In the genomic region with DNA sequence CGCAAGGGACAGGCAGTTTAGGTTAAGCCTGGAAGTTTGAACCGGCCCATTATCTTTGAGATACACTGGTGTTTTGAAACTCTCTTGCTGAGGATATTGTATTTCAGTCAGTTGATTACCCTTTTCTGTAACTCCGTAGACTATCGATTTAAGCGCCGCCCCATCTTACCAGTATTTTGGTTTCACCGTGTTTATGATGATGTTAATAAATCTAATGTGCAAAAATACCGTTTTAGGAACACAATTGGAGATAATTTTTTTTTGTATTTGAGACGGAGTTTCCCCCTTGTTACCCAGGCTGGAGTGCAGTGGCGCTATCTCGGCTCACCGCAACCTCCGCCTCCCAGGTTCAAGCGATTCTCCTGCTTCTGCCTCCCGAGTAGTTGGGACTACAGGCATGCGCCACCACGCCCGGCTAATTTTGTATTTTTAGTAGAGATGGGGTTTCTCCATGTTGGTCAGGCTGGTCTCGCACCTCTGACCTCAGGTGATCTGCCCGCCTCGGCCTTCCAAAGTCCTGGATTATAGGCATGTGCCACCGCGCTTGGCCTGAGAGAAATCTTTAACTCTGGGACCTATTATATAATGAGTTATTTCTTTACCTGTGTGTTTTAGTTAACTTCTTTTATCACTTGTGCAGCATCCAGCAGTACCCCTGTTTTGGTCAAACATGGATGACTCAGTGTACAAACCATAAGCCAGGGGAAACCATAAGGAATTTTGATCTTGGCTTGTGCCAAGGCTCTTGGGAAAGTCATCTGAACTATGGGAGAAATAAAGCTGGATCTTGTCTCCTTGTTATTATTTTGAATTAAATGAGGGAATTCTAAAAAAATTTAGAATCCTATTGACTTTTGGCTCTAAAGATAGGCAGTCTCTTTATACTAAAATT, we compare ENCODE assay signal across 8 cellular contexts. TPM values are rescaled to one million over a fixed set of nuclear protein-coding genes. Genes with fewer than 3 reads are reported as not detected.
A peak's percentile ranks its signal among the peaks of the same experiment; 100 is the strongest.
DNase-seq lines count a peak whose midpoint lies in the region; ATAC-seq and TF ChIP-seq lines count a peak whose summit lies in the region.

No MANE protein-coding gene starts in this region.

- H3K4me3 Mint-ChIP-seq in central memory CD8-positive, alpha-beta T cell, result peak overlapping the region; percentile 92

- no peak for ATAC-seq in central memory CD8-positive, alpha-beta T cell (replicated peaks; ENCODE audit: extremely low read depth, poor library complexity, severe bottlenecking)
- no peak for ATAC-seq in GM21786 (IDR thresholded peaks at IDR 0.05; ENCODE audit: unreplicated experiment)

- peak overlapping the region; percentile 67 for H3K4me3 ChIP-seq in LNCaP clone FGC (ENCODE audit: low read depth, low read length)

- no peaks in the 10 kb centered on the region for H3K9me3 Mint-ChIP-seq in central memory CD8-positive, alpha-beta T cell

- peak overlapping the region; percentile 84 for H3K27ac Mint-ChIP-seq in central memory CD8-positive, alpha-beta T cell (ENCODE audit: low read depth)

- H3K27me3 Mint-ChIP-seq in central memory CD8-positive, alpha-beta T cell, result no peaks in the 10 kb centered on the region

- no peak for TF ChIP-seq CTCF in LNCaP clone FGC (IDR thresholded peaks at IDR 0.05; ENCODE audit: control insufficient read depth, extremely low read depth, insufficient read depth)

- in situ Hi-C loops in KBM-7 (cut with MboI; ENCODE audit: low pct_unique_long_range_greater_than_20kb, low sequenced_read_pairs), result no loop called here

- peaks cover 30% of the 10 kb centered on the region for H3K4me1 Mint-ChIP-seq in central memory CD8-positive, alpha-beta T cell

- H3K36me3 Mint-ChIP-seq in central memory CD8-positive, alpha-beta T cell (ENCODE audit: insufficient read depth), result peaks cover 25% of the 10 kb centered on the region

- DNase-seq in Daoy (ENCODE audit: low read depth), result peak; percentile 40
- no peak for DNase-seq in LNCaP clone FGC (ENCODE audit: low read depth)
- DNase-seq in central memory CD8-positive, alpha-beta T cell (ENCODE audit: low spot score in 2 of 2), result no peak
- peak; percentile 49 for DNase-seq in mesenteric fat pad (ENCODE audit: low spot score)
- no peak for DNase-seq in hippocampal formation (lab: John Stamatoyannopoulos, UW)
- no peak for DNase-seq in cerebellum (ENCODE audit: low spot score)
- DNase-seq in KBM-7, result no peak

RNA-seq across cellular contexts. Expression of a gene that starts 23.7 kb away (rescaled TPM):
- 13.7 and 23.7 TPM in 2 replicates for total RNA-seq in Daoy (2014; rRNA removed; shearing (Covaris generic))
- total RNA-seq in mesenteric fat pad, result 28.0 TPM
- 45.7 TPM for total RNA-seq in cerebellum

Comparison
In these comparisons a context has a peak if more than half of its experiments do, and no peak if none do; other contexts are left out.
1. DNase-seq: peak in Daoy (single experiment) and mesenteric fat pad (single experiment); none in LNCaP clone FGC (single experiment), central memory CD8-positive, alpha-beta T cell (0 of 2), hippocampal formation (0 of 2), cerebellum (single experiment) and KBM-7 (single experiment).